In genomic region chr1:207925210-207925609, GRCh38 we compare ENCODE assay signal across 10 cellular contexts. TPM values are rescaled to one million over a fixed set of nuclear protein-coding genes. Genes with fewer than 3 reads are reported as not detected.
DNase-seq lines count a peak whose midpoint lies in the region; ATAC-seq and TF ChIP-seq lines count a peak whose summit lies in the region.
"Had no signal": no experiment of that assay in that cellular context is flagged by ENCODE, and none has a peak within 500 bp of the region (broad histone marks: within the 10 kb centered on the region; RNA-seq: fewer than 3 reads in every experiment).

No MANE protein-coding gene starts in this region.

- no peak overlapping the region for H3K4me3 Mint-ChIP-seq in neural crest cell
- no peak overlapping the region for H3K4me3 Mint-ChIP-seq in activated naive CD4-positive, alpha-beta T cell treated with anti-CD3 and anti-CD28 coated beads, Interleukin-2, amount 10 ng/mL, durations not matched to agents 7 days and 5 days
- H3K4me3 Mint-ChIP-seq: activated CD8-positive, alpha-beta T cell treated with anti-CD3 and anti-CD28 coated beads, Interleukin-2, amount 10 ng/mL, durations not matched to agents 7 days and 5 days had no signal

- TF ChIP-seq EP300 in esophagus muscularis mucosa (IDR thresholded peaks at IDR 0.05) = no peak

- no peak overlapping the region for H3K27ac Mint-ChIP-seq in neural crest cell (ENCODE audit: unreplicated experiment)
- no peak overlapping the region for H3K27ac Mint-ChIP-seq in activated naive CD4-positive, alpha-beta T cell treated with anti-CD3 and anti-CD28 coated beads, Interleukin-2, amount 10 ng/mL, durations not matched to agents 7 days and 5 days
- H3K27ac Mint-ChIP-seq: activated CD8-positive, alpha-beta T cell treated with anti-CD3 and anti-CD28 coated beads, Interleukin-2, amount 10 ng/mL, durations not matched to agents 7 days and 5 days had no signal

- no peaks in the 10 kb centered on the region for H3K9me3 Mint-ChIP-seq in neural crest cell
- H3K9me3 Mint-ChIP-seq in activated naive CD4-positive, alpha-beta T cell treated with anti-CD3 and anti-CD28 coated beads, Interleukin-2, amount 10 ng/mL, durations not matched to agents 7 days and 5 days = no peaks in the 10 kb centered on the region

- peaks cover 2% of the 10 kb centered on the region for H3K36me3 Mint-ChIP-seq in neural crest cell (ENCODE audit: low read depth)
- no peaks in the 10 kb centered on the region for H3K36me3 Mint-ChIP-seq in activated naive CD4-positive, alpha-beta T cell treated with anti-CD3 and anti-CD28 coated beads, Interleukin-2, amount 10 ng/mL, durations not matched to agents 7 days and 5 days

- no peak for TF ChIP-seq POLR2A in esophagus muscularis mucosa (IDR thresholded peaks at IDR 0.05; ENCODE audit: low read depth)

- H3K4me1 Mint-ChIP-seq in neural crest cell = peaks cover 14% of the 10 kb centered on the region
- H3K4me1 Mint-ChIP-seq in activated naive CD4-positive, alpha-beta T cell treated with anti-CD3 and anti-CD28 coated beads, Interleukin-2, amount 10 ng/mL, durations not matched to agents 7 days and 5 days = no peaks in the 10 kb centered on the region

- peak overlapping the region; percentile 51 to 68 (median 61) for H3K27ac ChIP-seq in esophagus muscularis mucosa (replicated peaks in 1 of 4)
- H3K27ac ChIP-seq: PC-9 had no signal

- peaks cover 2% of the 10 kb centered on the region for H3K27me3 Mint-ChIP-seq in neural crest cell (ENCODE audit: low read depth)
- H3K27me3 Mint-ChIP-seq in activated naive CD4-positive, alpha-beta T cell treated with anti-CD3 and anti-CD28 coated beads, Interleukin-2, amount 10 ng/mL, durations not matched to agents 7 days and 5 days = peaks cover 52% of the 10 kb centered on the region

- peaks cover 41 to 52% (median 47%) of the 10 kb centered on the region in 4 donors for H3K4me1 ChIP-seq in esophagus muscularis mucosa

- H3K4me3 ChIP-seq in esophagus muscularis mucosa = no peak overlapping the region
- H3K4me3 ChIP-seq: PC-9 had no signal

- H3K36me3 ChIP-seq in esophagus muscularis mucosa = no peaks in the 10 kb centered on the region

- CTCF ChIA-PET in activated naive CD4-positive, alpha-beta T cell treated with anti-CD3 and anti-CD28 coated beads, Interleukin-2, amount 10 ng/mL, durations not matched to agents 7 days and 5 days (lab: Charles Lee) = interaction anchor here (0.7 to 1.7 kb wide), 4 partner anchors 15 to 40 kb away, joined by 3 to 6 read pairs (median 4); no protein-coding TSS in a partner anchor

- 17% methylated on average over 8 of the region's 8 CpGs for WGBS in esophagus muscularis mucosa

- H3K9me3 ChIP-seq in esophagus muscularis mucosa = no peaks in the 10 kb centered on the region

- ATAC-seq in GM21717 (IDR thresholded peaks at IDR 0.05; ENCODE audit: unreplicated experiment) = no peak
- ATAC-seq: activated CD8-positive, alpha-beta T cell treated with anti-CD3 and anti-CD28 coated beads, Interleukin-2, amount 10 ng/mL, durations not matched to agents 7 days and 5 days had no signal

- intact Hi-C loops in esophagus muscularis mucosa (cut with DNase I) = no loop called here

- DNase-seq in COR-L47 (lab: John Stamatoyannopoulos, UW) (peak; percentile 10), NCI-H510A (lab: John Stamatoyannopoulos, UW) (peak; percentile 26), esophagus muscularis mucosa (ENCODE audit: extremely low spot score) (no peak), neural crest cell (ENCODE audit: low read depth, low spot score) (peak; percentile 6), SW480 (ENCODE audit: low spot score) (no peak), mesenteric fat pad (ENCODE audit: low spot score) (no peak)
- DNase-seq in activated naive CD4-positive, alpha-beta T cell treated with anti-CD3 and anti-CD28 coated beads, Interleukin-2, amount 10 ng/mL, durations not matched to agents 7 days and 5 days = no peak
- DNase-seq: activated CD8-positive, alpha-beta T cell treated with anti-CD3 and anti-CD28 coated beads, Interleukin-2, amount 10 ng/mL, durations not matched to agents 7 days and 5 days had no signal

- H3K27me3 ChIP-seq in esophagus muscularis mucosa = no peaks in the 10 kb centered on the region

- TF ChIP-seq CTCF in esophagus muscularis mucosa (IDR thresholded peaks at IDR 0.05) (no peak), neural crest cell (conservative IDR thresholded peaks at IDR 0.05) (no peak)

RNA-seq across cellular contexts. Expression of gene CD34, which starts 14.3 kb away (rescaled TPM):
- total RNA-seq in esophagus muscularis mucosa (100 to 1,000 TPM in 2 of 4 donors, 10 to 100 TPM in 2; 70.2 to 136 (median 93.3) TPM), neural crest cell (0.14 and 0.26 TPM in 2 replicates), mesenteric fat pad (45.5 TPM)
- total RNA-seq: activated CD8-positive, alpha-beta T cell treated with anti-CD3 and anti-CD28 coated beads, Interleukin-2, amount 10 ng/mL, durations not matched to agents 7 days and 5 days; PC-9 had no signal

Comparison
In these comparisons a context has a peak if more than half of its experiments do, and no peak if none do; other contexts are left out.
1. DNase-seq: peak in COR-L47 (single experiment), NCI-H510A (single experiment) and neural crest cell (single experiment); none in esophagus muscularis mucosa (single experiment), SW480 (single experiment), mesenteric fat pad (single experiment) and activated naive CD4-positive, alpha-beta T cell treated with anti-CD3 and anti-CD28 coated beads, Interleukin-2, amount 10 ng/mL, durations not matched to agents 7 days and 5 days (single experiment).
2. RNA of gene CD34, which starts 14.3 kb away (total RNA-seq): 70.2 to 136 TPM in esophagus muscularis mucosa and 45.5 TPM in mesenteric fat pad (single experiment); 0.14 to 0.26 TPM in neural crest cell; every median in the first group is over 10 times any median in the second.